ENCODE assay signal across 1 cellular context in genomic region chr5:134116291-134116690, GRCh38.
TF ChIP-seq lines count a peak whose summit lies in the region.

No MANE protein-coding gene starts in this region.

TF ChIP-seq in HepG2, 621 proteins besides CTCF, POLR2A, EP300 and RAD21:
- TF ChIP-seq ZNF383 (CRISPR knock-in tag; IDR thresholded peaks at IDR 0.05; ENCODE audit: borderline replicate concordance) (no peak), RFXANK (CRISPR knock-in tag; IDR thresholded peaks at IDR 0.05) (no peak), ZNF101 (CRISPR knock-in tag; IDR thresholded peaks at IDR 0.05; ENCODE audit: borderline replicate concordance, low read depth) (no peak), RERE (CRISPR knock-in tag; IDR thresholded peaks at IDR 0.05; ENCODE audit: low read depth) (no peak), CCDC6 (CRISPR knock-in tag; IDR thresholded peaks at IDR 0.05) (no peak)
- TF ChIP-seq, protein P1, sequence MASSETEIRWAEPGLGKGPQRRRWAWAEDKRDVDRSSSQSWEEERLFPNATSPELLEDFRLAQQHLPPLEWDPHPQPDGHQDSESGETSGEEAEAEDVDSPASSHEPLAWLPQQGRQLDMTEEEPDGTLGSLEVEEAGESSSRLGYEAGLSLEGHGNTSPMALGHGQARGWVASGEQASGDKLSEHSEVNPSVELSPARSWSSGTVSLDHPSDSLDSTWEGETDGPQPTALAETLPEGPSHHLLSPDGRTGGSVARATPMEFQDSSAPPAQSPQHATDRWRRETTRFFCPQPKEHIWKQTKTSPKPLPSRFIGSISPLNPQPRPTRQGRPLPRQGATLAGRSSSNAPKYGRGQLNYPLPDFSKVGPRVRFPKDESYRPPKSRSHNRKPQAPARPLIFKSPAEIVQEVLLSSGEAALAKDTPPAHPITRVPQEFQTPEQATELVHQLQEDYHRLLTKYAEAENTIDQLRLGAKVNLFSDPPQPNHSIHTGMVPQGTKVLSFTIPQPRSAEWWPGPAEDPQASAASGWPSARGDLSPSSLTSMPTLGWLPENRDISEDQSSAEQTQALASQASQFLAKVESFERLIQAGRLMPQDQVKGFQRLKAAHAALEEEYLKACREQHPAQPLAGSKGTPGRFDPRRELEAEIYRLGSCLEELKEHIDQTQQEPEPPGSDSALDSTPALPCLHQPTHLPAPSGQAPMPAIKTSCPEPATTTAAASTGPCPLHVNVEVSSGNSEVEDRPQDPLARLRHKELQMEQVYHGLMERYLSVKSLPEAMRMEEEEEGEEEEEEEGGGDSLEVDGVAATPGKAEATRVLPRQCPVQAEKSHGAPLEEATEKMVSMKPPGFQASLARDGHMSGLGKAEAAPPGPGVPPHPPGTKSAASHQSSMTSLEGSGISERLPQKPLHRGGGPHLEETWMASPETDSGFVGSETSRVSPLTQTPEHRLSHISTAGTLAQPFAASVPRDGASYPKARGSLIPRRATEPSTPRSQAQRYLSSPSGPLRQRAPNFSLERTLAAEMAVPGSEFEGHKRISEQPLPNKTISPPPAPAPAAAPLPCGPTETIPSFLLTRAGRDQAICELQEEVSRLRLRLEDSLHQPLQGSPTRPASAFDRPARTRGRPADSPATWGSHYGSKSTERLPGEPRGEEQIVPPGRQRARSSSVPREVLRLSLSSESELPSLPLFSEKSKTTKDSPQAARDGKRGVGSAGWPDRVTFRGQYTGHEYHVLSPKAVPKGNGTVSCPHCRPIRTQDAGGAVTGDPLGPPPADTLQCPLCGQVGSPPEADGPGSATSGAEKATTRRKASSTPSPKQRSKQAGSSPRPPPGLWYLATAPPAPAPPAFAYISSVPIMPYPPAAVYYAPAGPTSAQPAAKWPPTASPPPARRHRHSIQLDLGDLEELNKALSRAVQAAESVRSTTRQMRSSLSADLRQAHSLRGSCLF (CRISPR knock-in tag; IDR thresholded peaks at IDR 0.05; ENCODE audit: borderline replicate concordance), result no peak
